Comparison of ENCODE assay signal across 8 cellular contexts in the genomic region with DNA sequence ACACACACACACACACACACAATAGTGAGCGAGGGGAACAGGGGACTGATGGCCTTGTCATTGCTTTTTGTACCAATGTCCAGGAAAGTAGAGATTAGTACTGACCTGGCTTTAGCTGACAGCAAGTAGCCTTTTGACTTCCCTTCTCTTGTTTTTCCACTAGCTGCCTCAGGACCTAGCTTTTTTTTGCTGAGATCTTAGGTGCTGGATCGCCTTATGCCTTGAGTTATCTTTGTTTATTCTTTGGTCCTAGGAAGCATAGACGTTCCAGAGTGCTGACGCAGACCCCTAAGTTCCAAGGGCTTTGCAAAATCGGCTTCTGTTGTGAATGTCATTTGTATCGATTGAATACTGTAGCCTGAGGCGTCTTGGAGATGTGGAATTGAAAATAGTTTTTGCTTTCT. TPM values are rescaled to one million over a fixed set of nuclear protein-coding genes. Genes with fewer than 3 reads are reported as not detected.
A peak's percentile ranks its signal among the peaks of the same experiment; 100 is the strongest.
DNase-seq lines count a peak whose midpoint lies in the region; ATAC-seq and TF ChIP-seq lines count a peak whose summit lies in the region.

A gene with protein sequence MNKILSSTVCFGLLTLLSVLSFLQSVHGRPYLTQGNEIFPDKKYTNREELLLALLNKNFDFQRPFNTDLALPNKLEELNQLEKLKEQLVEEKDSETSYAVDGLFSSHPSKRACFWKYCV (minus strand): TSS at position 218 of the 404 bp plus-strand sequence. CDS start 48,337 bp downstream, outside the sequence.

- no peak within 1 kb of the TSS for H2BK12ac ChIP-seq in neuronal stem cell (ENCODE audit: low read length)

- no peak within 1 kb of the TSS for H4K8ac ChIP-seq in neuronal stem cell (ENCODE audit: low read depth, low read length)

- in situ Hi-C loops in GM13977 (cut with MboI; ENCODE audit: low pct_unique_long_range_greater_than_20kb, low sequenced_read_pairs, unreplicated experiment) = no loop called here

- peak within 1 kb of the TSS; percentile 15 for H2AK5ac ChIP-seq in neuronal stem cell (ENCODE audit: low read depth, low read length)

- intact Hi-C loops in Right ventricle myocardium inferior (cut with DNase I) (loop anchor here (5.0 kb wide), 1 partner anchor 37 kb away; no protein-coding TSS in a partner anchor), cardiac septum (cut with DNase I) (no loop called here)

- ATAC-seq in Right ventricle myocardium inferior = peak; percentile 15

- no CpG with 5 or more reads among the region's 7 CpGs for WGBS in neuronal stem cell (ENCODE audit: extremely low coverage in 2 of 2, insufficient read length in 2 of 2, insufficient replicate concordance in 1 of 2), 2 donors

- H3K4me3 ChIP-seq in foreskin fibroblast (ENCODE audit: low read depth in 1 of 2, low read length in 2 of 2) (peak within 1 kb of the TSS; percentile 77 to 79), neuronal stem cell (ENCODE audit: low read length in 2 of 2) (peak within 1 kb of the TSS; percentile 55 to 97)

- H3K18ac ChIP-seq in neuronal stem cell (ENCODE audit: low read length) = peak within 1 kb of the TSS; percentile 99

- H3K79me1 ChIP-seq in neuronal stem cell (ENCODE audit: low read depth, low read length) = no peaks in the 10 kb centered on the region

- H3K14ac ChIP-seq in neuronal stem cell (ENCODE audit: low read length) = peak within 1 kb of the TSS; percentile 33

- H2BK120ac ChIP-seq in neuronal stem cell (ENCODE audit: low read depth, low read length) = no peak within 1 kb of the TSS

- H3K23ac ChIP-seq in neuronal stem cell (ENCODE audit: low read depth, low read length, poor library complexity) = peak within 1 kb of the TSS; percentile 96

- peak within 1 kb of the TSS; percentile 94 for H2AFZ ChIP-seq in neuronal stem cell (ENCODE audit: low read length)

- TF ChIP-seq CTCF in VCaP (conservative IDR thresholded peaks at IDR 0.05) (no peak), foreskin fibroblast (IDR thresholded peaks at IDR 0.05; ENCODE audit: low read depth, low read length) (no peak), GM13977 (IDR thresholded peaks at IDR 0.05; ENCODE audit: extremely low read depth, insufficient read depth, missing control alignments) (no peak)

- H2BK15ac ChIP-seq in neuronal stem cell (ENCODE audit: low read length) = peak within 1 kb of the TSS; percentile 84

- peak within 1 kb of the TSS; percentile 96 for H3K9ac ChIP-seq in neuronal stem cell (ENCODE audit: low read depth, low read length, poor library complexity)

- no peak for DNase-seq in Right ventricle myocardium inferior (ENCODE audit: missing footprints)
- no peak for DNase-seq in cardiac septum (ENCODE audit: low spot score)
- peak; percentile 77 to 83 for DNase-seq in foreskin fibroblast
- DNase-seq in neuronal stem cell (ENCODE audit: low spot score) = no peak
- DNase-seq in NCI-H510A (lab: John Stamatoyannopoulos, UW) = no peak
- no peak for DNase-seq in GM13977 (ENCODE audit: low spot score)
- DNase-seq in COR-L47 (lab: John Stamatoyannopoulos, UW) = no peak

- H3K9me3 ChIP-seq in neuronal stem cell (replicated peaks in 1 of 2; ENCODE audit: control insufficient read depth in 2 of 2, insufficient read depth in 1 of 2, low read depth in 1 of 2, low read length in 2 of 2) = no peaks in the 10 kb centered on the region

- H3K27ac ChIP-seq in VCaP (peak within 1 kb of the TSS; percentile 94), neuronal stem cell (replicated peaks; ENCODE audit: low read length) (peak within 1 kb of the TSS; percentile 80)

- H3K27me3 ChIP-seq in neuronal stem cell (ENCODE audit: control insufficient read depth in 3 of 3, insufficient read depth in 3 of 3, low read depth in 1 of 3, low read length in 3 of 3) = no peaks in the 10 kb centered on the region

- peak within 1 kb of the TSS; percentile 76 for H3K4ac ChIP-seq in neuronal stem cell (ENCODE audit: low read length)

- peak within 1 kb of the TSS; percentile 70 for H2BK5ac ChIP-seq in neuronal stem cell (ENCODE audit: low read length)

- H3K4me2 ChIP-seq in neuronal stem cell (ENCODE audit: insufficient read depth, low read length, poor library complexity, severe bottlenecking) = peak within 1 kb of the TSS; percentile 61

- peak within 1 kb of the TSS; percentile 28 for H4K91ac ChIP-seq in neuronal stem cell (ENCODE audit: low read depth, low read length, poor library complexity)

- no peaks in the 10 kb centered on the region for H3K36me3 ChIP-seq in neuronal stem cell (replicated peaks in 1 of 2; ENCODE audit: control insufficient read depth in 2 of 2, insufficient read depth in 2 of 2, low read length in 2 of 2)

- peaks cover 12 to 14% of the 10 kb centered on the region in 2 donors for H3K4me1 ChIP-seq in neuronal stem cell (ENCODE audit: control insufficient read depth in 2 of 2, insufficient read depth in 1 of 2, low read depth in 1 of 2, low read length in 2 of 2)

RNA-seq across cellular contexts. Expression of the gene that starts here (rescaled TPM):
- total RNA-seq in Right ventricle myocardium inferior = 0.65 TPM
- total RNA-seq in cardiac septum = not detected
- 0.10 TPM for polyA plus RNA-seq in neuronal stem cell (2013, experiment 1 of 2)
- 0.07 TPM for polyA plus RNA-seq in neuronal stem cell (2013, experiment 2 of 2)

Comparison
In these comparisons a context has a peak if more than half of its experiments do, and no peak if none do; other contexts are left out.
1. Peak in ATAC-seq in Right ventricle myocardium inferior; RNA of the gene not detected or under 1 TPM.
2. DNase-seq: peak in foreskin fibroblast (2 of 2); none in Right ventricle myocardium inferior (single experiment), cardiac septum (single experiment), neuronal stem cell (single experiment), NCI-H510A (single experiment), GM13977 (single experiment) and COR-L47 (single experiment).